ENCODE assay signal across 14 cellular contexts in genomic region chr17:40301315-40301714, GRCh38. TPM values are rescaled to one million over a fixed set of nuclear protein-coding genes. Genes with fewer than 3 reads are reported as not detected.
A peak's percentile ranks its signal among the peaks of the same experiment; 100 is the strongest.
DNase-seq lines count a peak whose midpoint lies in the region; ATAC-seq, FAIRE-seq and TF ChIP-seq lines count a peak whose summit lies in the region.
"Had no signal": no experiment of that assay in that cellular context is flagged by ENCODE, and none has a peak within 500 bp of the region (broad histone marks: within the 10 kb centered on the region; RNA-seq: fewer than 3 reads in every experiment).

No MANE protein-coding gene starts in this region.

- H3K4me3 Mint-ChIP-seq in HFFc6: no peak overlapping the region
- H3K4me3 Mint-ChIP-seq in activated T-helper 17 cell treated with anti-CD3 and anti-CD28 coated beads, Interleukin-2, amount 50 U/mL, for 72 hours: no peak overlapping the region
- H3K4me3 Mint-ChIP-seq: activated CD8-positive, alpha-beta T cell treated with anti-CD3 and anti-CD28 coated beads, Interleukin-2, amount 10 ng/mL, durations not matched to agents 7 days and 5 days had no signal

- no peaks in the 10 kb centered on the region for H3K4me1 ChIP-seq in uterus

- H3K9me3 Mint-ChIP-seq in HFFc6: no peaks in the 10 kb centered on the region
- no peaks in the 10 kb centered on the region for H3K9me3 Mint-ChIP-seq in activated T-helper 17 cell treated with anti-CD3 and anti-CD28 coated beads, Interleukin-2, amount 50 U/mL, for 72 hours

- no peak for FAIRE-seq in GM12892 (lab: Jason Lieb, UNC)

- DNase-seq in Ammon's horn (ENCODE audit: low spot score) (peak; percentile 28), HFFc6 (no peak), UCSD-AML1 (lab: John Stamatoyannopoulos, UW; ENCODE audit: unreplicated experiment) (peak; percentile 29), left colon (peak; percentile 36 to 64), GM12892 (ENCODE audit: insufficient read length) (no peak), uterus (no peak)
- DNase-seq in activated CD4-positive, CD25-positive, alpha-beta regulatory T cell treated with anti-CD3 and anti-CD28 coated beads, Interleukin-2, amount 50 U/mL, for 72 hours: no peak
- DNase-seq: activated CD8-positive, alpha-beta T cell treated with anti-CD3 and anti-CD28 coated beads, Interleukin-2, amount 10 ng/mL, durations not matched to agents 7 days and 5 days; adrenal gland; left lung; NCI-H187 had no signal

- peak; percentile 72 for ATAC-seq in left colon
- ATAC-seq in activated T-helper 17 cell treated with anti-CD3 and anti-CD28 coated beads, Interleukin-2, amount 50 U/mL, for 72 hours (replicated peaks): no peak
- ATAC-seq: activated CD8-positive, alpha-beta T cell treated with anti-CD3 and anti-CD28 coated beads, Interleukin-2, amount 10 ng/mL, durations not matched to agents 7 days and 5 days; left lung had no signal

- peaks cover 4% of the 10 kb centered on the region; the same call in 1 of the 2 replicates for H3K36me3 Mint-ChIP-seq in HFFc6 (ENCODE audit: low read depth)
- peaks cover 80% of the 10 kb centered on the region for H3K36me3 Mint-ChIP-seq in activated T-helper 17 cell treated with anti-CD3 and anti-CD28 coated beads, Interleukin-2, amount 50 U/mL, for 72 hours (ENCODE audit: low read depth)

- TF ChIP-seq CTCF in HFFc6 (IDR thresholded peaks at IDR 0.05): peak; percentile 39; the same call in 1 of the 2 replicates
- no peak for TF ChIP-seq CTCF in uterus (IDR thresholded peaks at IDR 0.05)

- H3K27ac ChIP-seq in uterus: no peak overlapping the region
- H3K27ac ChIP-seq: adrenal gland, epithelial cell of prostate, left lung, SJSA1 had no signal

- H3K36me3 ChIP-seq in uterus: no peaks in the 10 kb centered on the region
- H3K36me3 ChIP-seq: adrenal gland, left lung had no signal

- intact Hi-C loops in left colon (cut with DNase I, micrococcal nuclease): loop anchor here in 1 of 2 donors (10.0 kb wide), 1 partner anchor 113 kb away; the partner anchor contains the start of gene TOP2A
- intact Hi-C loops in uterus (cut with DNase I; ENCODE audit: low total_unique reads): no loop called here

- no peaks in the 10 kb centered on the region for H3K27me3 ChIP-seq in uterus
- H3K27me3 ChIP-seq: adrenal gland, left lung, SJSA1 had no signal

- peaks cover 59% of the 10 kb centered on the region for H3K4me1 Mint-ChIP-seq in HFFc6 (ENCODE audit: low read depth)
- peaks cover 16% of the 10 kb centered on the region for H3K4me1 Mint-ChIP-seq in activated T-helper 17 cell treated with anti-CD3 and anti-CD28 coated beads, Interleukin-2, amount 50 U/mL, for 72 hours

- H3K27me3 Mint-ChIP-seq in HFFc6 (ENCODE audit: insufficient read depth): peaks cover 2% of the 10 kb centered on the region
- H3K27me3 Mint-ChIP-seq in activated T-helper 17 cell treated with anti-CD3 and anti-CD28 coated beads, Interleukin-2, amount 50 U/mL, for 72 hours: no peaks in the 10 kb centered on the region

- no peak overlapping the region for H3K27ac Mint-ChIP-seq in HFFc6
- H3K27ac Mint-ChIP-seq in activated T-helper 17 cell treated with anti-CD3 and anti-CD28 coated beads, Interleukin-2, amount 50 U/mL, for 72 hours: no peak overlapping the region
- H3K27ac Mint-ChIP-seq: activated CD8-positive, alpha-beta T cell treated with anti-CD3 and anti-CD28 coated beads, Interleukin-2, amount 10 ng/mL, durations not matched to agents 7 days and 5 days had no signal

- no peaks in the 10 kb centered on the region for H3K9me3 ChIP-seq in uterus
- H3K9me3 ChIP-seq: adrenal gland, left lung had no signal

- no peak overlapping the region for H3K4me3 ChIP-seq in uterus
- H3K4me3 ChIP-seq: adrenal gland, left lung, SJSA1 had no signal

- TF ChIP-seq POLR2A in GM12892 (IDR thresholded peaks at IDR 0.05; ENCODE audit: low read depth, low read length) (no peak), uterus (IDR thresholded peaks at IDR 0.05) (no peak)

RNA-seq across cellular contexts. Expression of gene RARA, which starts 7.7 kb away (rescaled TPM):
- 10 to 100 TPM; 27.1 to 32.2 (median 28.8) TPM for total RNA-seq in HFFc6 (2021; fragmentation: NEBNext Ultra II Directional; extraction: Animal tissue kit (Norgen Biotek cat#: 25700))
- total RNA-seq in left colon (10 to 100 TPM; 37.2 to 56.4 TPM), uterus (10 to 100 TPM; 18.9 to 80.5 (median 46.3) TPM)
- polyA plus RNA-seq in GM12892 (2012; ENCODE audit: missing spikeins): 24.3 TPM
- 10 to 100 TPM; 43.7 to 61.9 TPM for total RNA-seq in activated T-helper 17 cell treated with anti-CD3 and anti-CD28 coated beads, Interleukin-2, amount 50 U/mL, for 72 hours

RNA-seq across cellular contexts. Expression of gene CDC6, which starts 13.6 kb away (rescaled TPM):
- total RNA-seq in HFFc6 (2021; fragmentation: NEBNext Ultra II Directional; extraction: Animal tissue kit (Norgen Biotek cat#: 25700)): 10 to 100 TPM; 16.9 to 36.0 (median 31.5) TPM
- total RNA-seq in left colon (1 to 10 TPM; 5.5 to 9.0 TPM), uterus (10 to 100 TPM in 1 of 4 donors, under 1 TPM in 1, not detected in 2; 0.88 to 11.3 TPM)
- polyA plus RNA-seq in GM12892 (2012; ENCODE audit: missing spikeins): 39.5 TPM
- total RNA-seq in activated T-helper 17 cell treated with anti-CD3 and anti-CD28 coated beads, Interleukin-2, amount 50 U/mL, for 72 hours: 100 to 1,000 TPM in 1 of 2 donors, 10 to 100 TPM in 1; 60.9 to 101 TPM

Comparison
In these comparisons a context has a peak if more than half of its experiments do, and no peak if none do; other contexts are left out.
1. DNase-seq: peak in Ammon's horn (single experiment), UCSD-AML1 (single experiment) and left colon (2 of 2); none in HFFc6 (single experiment), GM12892 (single experiment), activated CD4-positive, CD25-positive, alpha-beta regulatory T cell treated with anti-CD3 and anti-CD28 coated beads, Interleukin-2, amount 50 U/mL, for 72 hours (single experiment) and uterus (0 of 2).